ENCODE assay signal across 1 cellular context in the genomic region with DNA sequence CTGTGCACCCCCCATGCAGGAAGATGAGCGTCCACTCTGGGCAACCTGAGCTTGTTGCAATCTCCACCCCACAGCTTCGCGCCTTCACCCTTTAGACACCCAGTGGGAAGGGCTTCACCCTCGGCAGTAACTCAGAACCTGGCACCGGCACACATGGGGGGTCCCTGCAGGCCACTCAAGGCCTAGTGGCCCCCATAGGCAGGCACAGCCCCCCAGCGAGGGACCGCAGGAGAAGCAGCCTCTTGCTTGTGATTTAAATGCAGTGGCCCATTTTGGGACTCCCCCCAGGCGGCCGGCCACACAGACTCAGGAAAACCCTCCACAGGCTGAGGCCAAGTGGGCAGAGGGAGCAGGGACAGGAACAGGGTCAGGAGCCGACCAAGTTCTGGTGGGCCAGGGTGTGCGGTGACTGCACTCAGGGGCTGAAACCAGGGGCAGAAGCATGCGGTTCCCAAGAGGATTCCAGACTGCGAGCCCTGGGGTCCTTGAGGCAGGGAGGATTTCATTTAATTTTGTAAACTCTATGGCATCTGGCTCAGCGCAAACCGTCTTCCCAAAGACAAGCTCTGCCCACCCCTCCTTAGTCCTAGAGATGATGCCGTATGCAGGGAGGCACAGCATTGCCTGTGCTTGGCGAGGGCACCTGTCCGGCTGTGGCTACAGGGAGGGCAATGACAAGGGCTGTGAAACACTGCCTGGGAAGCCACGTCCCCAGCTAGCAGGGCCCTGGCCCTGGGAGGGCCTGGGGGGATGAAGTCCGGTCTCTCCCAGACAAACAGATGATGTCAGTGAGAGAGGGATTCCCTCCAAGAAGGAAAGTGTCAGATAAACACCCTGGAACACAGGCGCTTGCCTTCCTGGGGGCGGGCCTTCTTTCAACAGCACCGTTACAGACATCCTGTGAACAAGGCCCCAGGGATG.
TF ChIP-seq lines count a peak whose summit lies in the region.

No MANE protein-coding gene starts in this region.

TF ChIP-seq in HEK293, 187 proteins besides CTCF, POLR2A, EP300 and RAD21:
- TF ChIP-seq, protein P1, sequence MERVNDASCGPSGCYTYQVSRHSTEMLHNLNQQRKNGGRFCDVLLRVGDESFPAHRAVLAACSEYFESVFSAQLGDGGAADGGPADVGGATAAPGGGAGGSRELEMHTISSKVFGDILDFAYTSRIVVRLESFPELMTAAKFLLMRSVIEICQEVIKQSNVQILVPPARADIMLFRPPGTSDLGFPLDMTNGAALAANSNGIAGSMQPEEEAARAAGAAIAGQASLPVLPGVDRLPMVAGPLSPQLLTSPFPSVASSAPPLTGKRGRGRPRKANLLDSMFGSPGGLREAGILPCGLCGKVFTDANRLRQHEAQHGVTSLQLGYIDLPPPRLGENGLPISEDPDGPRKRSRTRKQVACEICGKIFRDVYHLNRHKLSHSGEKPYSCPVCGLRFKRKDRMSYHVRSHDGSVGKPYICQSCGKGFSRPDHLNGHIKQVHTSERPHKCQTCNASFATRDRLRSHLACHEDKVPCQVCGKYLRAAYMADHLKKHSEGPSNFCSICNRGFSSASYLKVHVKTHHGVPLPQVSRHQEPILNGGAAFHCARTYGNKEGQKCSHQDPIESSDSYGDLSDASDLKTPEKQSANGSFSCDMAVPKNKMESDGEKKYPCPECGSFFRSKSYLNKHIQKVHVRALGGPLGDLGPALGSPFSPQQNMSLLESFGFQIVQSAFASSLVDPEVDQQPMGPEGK (tag by site-specific recombination; IDR thresholded peaks at IDR 0.05), result peak; percentile 29; the same call in 1 of the 2 replicates
- TF ChIP-seq ZNF629 (tag by site-specific recombination; IDR thresholded peaks at IDR 0.05) (0 out of 2 replicates have a peak, but pooled peaks have one; percentile 25), GLIS1 (tag by site-specific recombination; IDR thresholded peaks at IDR 0.05) (peak; percentile 82), ZNF335 (tag by site-specific recombination; conservative IDR thresholded peaks at IDR 0.05) (peak; percentile 31; the same call in 1 of the 2 replicates), BCL11B (tag by site-specific recombination; IDR thresholded peaks at IDR 0.05; ENCODE audit: low read depth) (no peak), TRIM28 (IDR thresholded peaks at IDR 0.05; ENCODE audit: borderline replicate concordance, low read length) (peak; percentile 51; the same call in 1 of the 2 replicates), GLIS2 (tag by site-specific recombination; IDR thresholded peaks at IDR 0.05) (0 out of 2 replicates have a peak, but pooled peaks have one; percentile 13), ZNF350 (tag by site-specific recombination; IDR thresholded peaks at IDR 0.05) (no peak)
- TF ChIP-seq, protein P2, sequence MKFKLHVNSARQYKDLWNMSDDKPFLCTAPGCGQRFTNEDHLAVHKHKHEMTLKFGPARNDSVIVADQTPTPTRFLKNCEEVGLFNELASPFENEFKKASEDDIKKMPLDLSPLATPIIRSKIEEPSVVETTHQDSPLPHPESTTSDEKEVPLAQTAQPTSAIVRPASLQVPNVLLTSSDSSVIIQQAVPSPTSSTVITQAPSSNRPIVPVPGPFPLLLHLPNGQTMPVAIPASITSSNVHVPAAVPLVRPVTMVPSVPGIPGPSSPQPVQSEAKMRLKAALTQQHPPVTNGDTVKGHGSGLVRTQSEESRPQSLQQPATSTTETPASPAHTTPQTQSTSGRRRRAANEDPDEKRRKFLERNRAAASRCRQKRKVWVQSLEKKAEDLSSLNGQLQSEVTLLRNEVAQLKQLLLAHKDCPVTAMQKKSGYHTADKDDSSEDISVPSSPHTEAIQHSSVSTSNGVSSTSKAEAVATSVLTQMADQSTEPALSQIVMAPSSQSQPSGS (tag by site-specific recombination; IDR thresholded peaks at IDR 0.05; ENCODE audit: low read depth), result 0 out of 2 replicates have a peak, but pooled peaks have one; percentile 17
